ENCODE assay signal across 8 cellular contexts in genomic region chr1:232950197-232950918, GRCh38. TPM values are rescaled to one million over a fixed set of nuclear protein-coding genes. Genes with fewer than 3 reads are reported as not detected.
DNase-seq lines count a peak whose midpoint lies in the region; ATAC-seq lines count a peak whose summit lies in the region.

TSS of gene NTPCR (plus strand) at chr1:232950611. CDS start at chr1:232950711, 100 bp downstream.

- ATAC-seq in GM21786 (IDR thresholded peaks at IDR 0.05; ENCODE audit: unreplicated experiment), result peak; percentile 86
- ATAC-seq in naive thymus-derived CD4-positive, alpha-beta T cell, result peak; percentile 88
- peak; percentile 86 to 89 for ATAC-seq in stimulated activated naive B cell treated with anti-CD40 and anti-IgM and Interleukin-4, amounts not matched to agents 10 μg/mL and 1 μg/mL and 100 μg/mL, for 72 hours (replicated peaks)

- intact Hi-C loops in activated T-helper 1 cell treated with anti-CD3 and anti-CD28 coated beads, Interleukin-12 subunit alpha, Interleukin-12 subunit beta, Interleukin-2, Interleukin-4 antibody, amounts not matched to agents 30 ng/mL and 10 ng/mL and 1 ng/mL, durations not matched to agents 14 hours and 24 hours and 36 hours (cut with micrococcal nuclease), result loop anchor here (1.0 to 10.0 kb wide), 9 partner anchors 74 to 1422 kb away; partner anchors contain the start of genes COA6 and MAP10
- intact Hi-C loops in naive thymus-derived CD4-positive, alpha-beta T cell (cut with micrococcal nuclease), result loop anchor here (1.0 to 10.0 kb wide), 10 partner anchors 26 to 1710 kb away; partner anchors contain the start of genes MAP10 (in 2 of the 2), SIPA1L2 (in 2 of the 2), EXOC8 (in 1 of the 2) and GNPAT (in 1 of the 2)

- peaks cover 5% of the 10 kb centered on the region for H3K36me3 Mint-ChIP-seq in activated T-helper 1 cell treated with anti-CD3 and anti-CD28 coated beads, Interleukin-12 subunit alpha, Interleukin-12 subunit beta, Interleukin-2, Interleukin-4 antibody, amounts not matched to agents 30 ng/mL and 10 ng/mL and 1 ng/mL, durations not matched to agents 14 hours and 24 hours and 36 hours (ENCODE audit: low read depth)
- H3K36me3 Mint-ChIP-seq in naive thymus-derived CD4-positive, alpha-beta T cell, result peaks cover 0 to 13% (median 4%) of the 10 kb centered on the region in 5 donors
- H3K36me3 Mint-ChIP-seq in stimulated activated naive B cell treated with anti-CD40 and anti-IgM and Interleukin-4, amounts not matched to agents 10 μg/mL and 1 μg/mL and 100 μg/mL, for 72 hours, result peaks cover 5 to 17% of the 10 kb centered on the region in 2 donors

- H3K27me3 Mint-ChIP-seq in activated T-helper 1 cell treated with anti-CD3 and anti-CD28 coated beads, Interleukin-12 subunit alpha, Interleukin-12 subunit beta, Interleukin-2, Interleukin-4 antibody, amounts not matched to agents 30 ng/mL and 10 ng/mL and 1 ng/mL, durations not matched to agents 14 hours and 24 hours and 36 hours (ENCODE audit: insufficient read depth), result no peaks in the 10 kb centered on the region
- H3K27me3 Mint-ChIP-seq in naive thymus-derived CD4-positive, alpha-beta T cell, result no peaks in the 10 kb centered on the region
- H3K27me3 Mint-ChIP-seq in stimulated activated naive B cell treated with anti-CD40 and anti-IgM and Interleukin-4, amounts not matched to agents 10 μg/mL and 1 μg/mL and 100 μg/mL, for 72 hours, result no peaks in the 10 kb centered on the region

- H3K4me1 ChIP-seq in naive thymus-derived CD4-positive, alpha-beta T cell (ENCODE audit: control insufficient read depth in 2 of 2, insufficient read depth in 2 of 2, low read length in 2 of 2), result peaks cover 8 to 18% of the 10 kb centered on the region in 2 donors

- DNase-seq in DMS79 treated with DMSO at 0.1 percent for 48 hours (lab: John Stamatoyannopoulos, UW) (peak; percentile 90), RPMI7951 (ENCODE audit: low read depth) (peak; percentile 84), fibroblast of gingiva (ENCODE audit: low read depth) (peak; percentile 85)
- DNase-seq in activated T-helper 1 cell treated with anti-CD3 and anti-CD28 coated beads, Interleukin-12 subunit alpha, Interleukin-12 subunit beta, Interleukin-2, Interleukin-4 antibody, amounts not matched to agents 30 ng/mL and 10 ng/mL and 1 ng/mL, durations not matched to agents 14 hours and 24 hours and 36 hours (ENCODE audit: low spot score), result peak; percentile 94
- peak; percentile 84 to 99 (median 93) for DNase-seq in naive thymus-derived CD4-positive, alpha-beta T cell
- peak; percentile 93 for DNase-seq in stimulated activated naive B cell treated with anti-CD40 and anti-IgM and Interleukin-4, amounts not matched to agents 10 μg/mL and 1 μg/mL and 100 μg/mL, for 72 hours

- peak within 1 kb of the TSS; percentile 93 for H3K27ac Mint-ChIP-seq in activated T-helper 1 cell treated with anti-CD3 and anti-CD28 coated beads, Interleukin-12 subunit alpha, Interleukin-12 subunit beta, Interleukin-2, Interleukin-4 antibody, amounts not matched to agents 30 ng/mL and 10 ng/mL and 1 ng/mL, durations not matched to agents 14 hours and 24 hours and 36 hours
- peak within 1 kb of the TSS; percentile 90 to 97 (median 92) for H3K27ac Mint-ChIP-seq in naive thymus-derived CD4-positive, alpha-beta T cell
- peak within 1 kb of the TSS; percentile 93 for H3K27ac Mint-ChIP-seq in stimulated activated naive B cell treated with anti-CD40 and anti-IgM and Interleukin-4, amounts not matched to agents 10 μg/mL and 1 μg/mL and 100 μg/mL, for 72 hours

- POLR2A ChIA-PET in naive thymus-derived CD4-positive, alpha-beta T cell (lab: Charles Lee), result interaction anchor here (0.9 kb wide), 1 partner anchor 378 kb away, joined by 3 read pairs; no protein-coding TSS in a partner anchor

- H3K4me1 Mint-ChIP-seq in activated T-helper 1 cell treated with anti-CD3 and anti-CD28 coated beads, Interleukin-12 subunit alpha, Interleukin-12 subunit beta, Interleukin-2, Interleukin-4 antibody, amounts not matched to agents 30 ng/mL and 10 ng/mL and 1 ng/mL, durations not matched to agents 14 hours and 24 hours and 36 hours (ENCODE audit: low read depth), result peaks cover 43% of the 10 kb centered on the region
- H3K4me1 Mint-ChIP-seq in naive thymus-derived CD4-positive, alpha-beta T cell, result peaks cover 23 to 43% (median 42%) of the 10 kb centered on the region in 7 donors
- peaks cover 23 to 40% of the 10 kb centered on the region in 2 donors for H3K4me1 Mint-ChIP-seq in stimulated activated naive B cell treated with anti-CD40 and anti-IgM and Interleukin-4, amounts not matched to agents 10 μg/mL and 1 μg/mL and 100 μg/mL, for 72 hours

- H3K27ac ChIP-seq in KOPT-K1 (ENCODE audit: low read depth, low read length, poor library complexity, severe bottlenecking), result peak within 1 kb of the TSS; percentile 87
- peak within 1 kb of the TSS; percentile 80 for H3K27ac ChIP-seq in naive thymus-derived CD4-positive, alpha-beta T cell (ENCODE audit: low read depth, low read length)

- no peaks in the 10 kb centered on the region for H3K27me3 ChIP-seq in naive thymus-derived CD4-positive, alpha-beta T cell (ENCODE audit: control insufficient read depth in 2 of 2, insufficient read depth in 2 of 2, low read length in 2 of 2)

- H3K9me3 ChIP-seq in KOPT-K1 (ENCODE audit: insufficient read depth, low read length, poor library complexity, severe bottlenecking), result no peaks in the 10 kb centered on the region
- H3K9me3 ChIP-seq in naive thymus-derived CD4-positive, alpha-beta T cell (ENCODE audit: control insufficient read depth in 2 of 3, low read length in 3 of 3), result no peaks in the 10 kb centered on the region

- H3K4me3 Mint-ChIP-seq in activated T-helper 1 cell treated with anti-CD3 and anti-CD28 coated beads, Interleukin-12 subunit alpha, Interleukin-12 subunit beta, Interleukin-2, Interleukin-4 antibody, amounts not matched to agents 30 ng/mL and 10 ng/mL and 1 ng/mL, durations not matched to agents 14 hours and 24 hours and 36 hours, result peak within 1 kb of the TSS; percentile 95
- H3K4me3 Mint-ChIP-seq in naive thymus-derived CD4-positive, alpha-beta T cell, result peak within 1 kb of the TSS; percentile 90 to 98 (median 96)
- peak within 1 kb of the TSS; percentile 90 to 93 for H3K4me3 Mint-ChIP-seq in stimulated activated naive B cell treated with anti-CD40 and anti-IgM and Interleukin-4, amounts not matched to agents 10 μg/mL and 1 μg/mL and 100 μg/mL, for 72 hours

- H3K36me3 ChIP-seq in KOPT-K1 (ENCODE audit: insufficient read depth, low read length), result no peaks in the 10 kb centered on the region; the same call in 1 of the 2 replicates
- no peaks in the 10 kb centered on the region for H3K36me3 ChIP-seq in naive thymus-derived CD4-positive, alpha-beta T cell (ENCODE audit: control insufficient read depth in 2 of 3, insufficient read depth in 3 of 3, low read length in 3 of 3)

- H3K9me3 Mint-ChIP-seq in activated T-helper 1 cell treated with anti-CD3 and anti-CD28 coated beads, Interleukin-12 subunit alpha, Interleukin-12 subunit beta, Interleukin-2, Interleukin-4 antibody, amounts not matched to agents 30 ng/mL and 10 ng/mL and 1 ng/mL, durations not matched to agents 14 hours and 24 hours and 36 hours, result no peaks in the 10 kb centered on the region
- H3K9me3 Mint-ChIP-seq in naive thymus-derived CD4-positive, alpha-beta T cell, result peaks cover 0 to 4% (median 0%) of the 10 kb centered on the region in 11 donors
- no peaks in the 10 kb centered on the region for H3K9me3 Mint-ChIP-seq in stimulated activated naive B cell treated with anti-CD40 and anti-IgM and Interleukin-4, amounts not matched to agents 10 μg/mL and 1 μg/mL and 100 μg/mL, for 72 hours

- CTCF ChIA-PET in naive thymus-derived CD4-positive, alpha-beta T cell (lab: Charles Lee), result no interaction called here

- peak within 1 kb of the TSS; percentile 76 for H3K4me3 ChIP-seq in naive thymus-derived CD4-positive, alpha-beta T cell (ENCODE audit: low read length)

RNA-seq across cellular contexts. Expression of gene NTPCR, which starts in this region (rescaled TPM):
- 18.1 and 24.2 TPM in 2 replicates for total RNA-seq in RPMI7951 (2014; rRNA removed; shearing (Covaris generic))
- 24.5 and 26.8 TPM in 2 replicates for total RNA-seq in activated T-helper 1 cell treated with anti-CD3 and anti-CD28 coated beads, Interleukin-12 subunit alpha, Interleukin-12 subunit beta, Interleukin-2, Interleukin-4 antibody, amounts not matched to agents 30 ng/mL and 10 ng/mL and 1 ng/mL, durations not matched to agents 14 hours and 24 hours and 36 hours
- total RNA-seq in naive thymus-derived CD4-positive, alpha-beta T cell, result 10 to 100 TPM; 16.0 to 28.7 (median 17.3) TPM
- polyA plus RNA-seq in naive thymus-derived CD4-positive, alpha-beta T cell, result 10 to 100 TPM; 27.8 to 80.5 TPM

Comparison
In these comparisons a context has a peak if more than half of its experiments do, and no peak if none do; other contexts are left out.
1. Peak in every context shown above with its lines: DNase-seq, ATAC-seq, H3K4me3 ChIP-seq and H3K27ac ChIP-seq.